Comparison of ENCODE assay signal across 8 cellular contexts in genomic region chr7:112940314-112940732, GRCh38.
DNase-seq lines count a peak whose midpoint lies in the region; ATAC-seq and TF ChIP-seq lines count a peak whose summit lies in the region.

No MANE protein-coding gene starts in this region.

- POLR2A ChIA-PET in HEK293T (lab: Yijun Ruan, JAX): interaction anchor here (0.6 to 1.1 kb wide), 5 partner anchors 8 to 180 kb away, joined by 3 to 5 read pairs (median 4); partner anchors contain the start of gene GPR85

- H2AK5ac ChIP-seq in neuronal stem cell (ENCODE audit: low read depth, low read length): no peak overlapping the region

- DNase-seq in HEK293T (ENCODE audit: extremely low spot score) (no peak), epithelial cell of prostate (ENCODE audit: low read depth, low spot score) (no peak), neuronal stem cell (ENCODE audit: low spot score) (no peak), RPMI8226 (no peak), NCI-H524 (lab: John Stamatoyannopoulos, UW) (no peak), NCI-H1417 treated with DMSO at 0.1 percent for 48 hours (lab: John Stamatoyannopoulos, UW) (no peak)

- peak overlapping the region; percentile 58 for H2AFZ ChIP-seq in OCI-LY1 (ENCODE audit: low read length)
- H2AFZ ChIP-seq in neuronal stem cell (ENCODE audit: low read length): peak overlapping the region; percentile 95

- no peaks in the 10 kb centered on the region; the same call in 1 of the 2 replicates for H3K9me2 ChIP-seq in OCI-LY1 (ENCODE audit: low read depth, low read length)

- H4K20me1 ChIP-seq in OCI-LY1 (ENCODE audit: insufficient read depth, low read length): no peaks in the 10 kb centered on the region

- H3K14ac ChIP-seq in neuronal stem cell (ENCODE audit: low read length): no peak overlapping the region

- H3K27me3 ChIP-seq in OCI-LY1 (ENCODE audit: insufficient read depth, low read length) (no peaks in the 10 kb centered on the region), neuronal stem cell (ENCODE audit: control insufficient read depth in 3 of 3, insufficient read depth in 3 of 3, low read depth in 1 of 3, low read length in 3 of 3) (no peaks in the 10 kb centered on the region)

- H3K4me2 ChIP-seq in OCI-LY1 (ENCODE audit: low read length) (peak overlapping the region; percentile 78), neuronal stem cell (ENCODE audit: insufficient read depth, low read length, poor library complexity, severe bottlenecking) (peak overlapping the region; percentile 53)

- H2BK120ac ChIP-seq in neuronal stem cell (ENCODE audit: low read depth, low read length): no peak overlapping the region

- WGBS in neuronal stem cell (ENCODE audit: extremely low coverage in 2 of 2, insufficient read length in 2 of 2, insufficient replicate concordance in 1 of 2), 2 donors: no CpG with 5 or more reads among the region's 8 CpGs

- no peaks in the 10 kb centered on the region for H3F3A ChIP-seq in OCI-LY1 (ENCODE audit: insufficient read depth, low read length)

- peak overlapping the region; percentile 75 for H3K4me3 ChIP-seq in OCI-LY1 (ENCODE audit: low read depth, low read length, poor library complexity, severe bottlenecking)
- peak overlapping the region; percentile 71 to 88 for H3K4me3 ChIP-seq in neuronal stem cell (ENCODE audit: low read length in 2 of 2)

- H3K79me2 ChIP-seq in OCI-LY1 (ENCODE audit: insufficient read depth, low read length): peaks cover 27% of the 10 kb centered on the region

- H3K4ac ChIP-seq in neuronal stem cell (ENCODE audit: low read length): no peak overlapping the region

- no peak overlapping the region for H3K23ac ChIP-seq in neuronal stem cell (ENCODE audit: low read depth, low read length, poor library complexity)

- H4K91ac ChIP-seq in neuronal stem cell (ENCODE audit: low read depth, low read length, poor library complexity): no peak overlapping the region

- TF ChIP-seq CTCF in OCI-LY1 (IDR thresholded peaks at IDR 0.05; ENCODE audit: low read length): no peak

- H3K36me3 ChIP-seq in OCI-LY1 (ENCODE audit: insufficient read depth, low read length) (no peaks in the 10 kb centered on the region), neuronal stem cell (replicated peaks in 1 of 2; ENCODE audit: control insufficient read depth in 2 of 2, insufficient read depth in 2 of 2, low read length in 2 of 2) (peaks cover 2 to 8% of the 10 kb centered on the region in 2 donors)

- H2BK15ac ChIP-seq in neuronal stem cell (ENCODE audit: low read length): no peak overlapping the region

- H2BK5ac ChIP-seq in neuronal stem cell (ENCODE audit: low read length): no peak overlapping the region

- peak; percentile 32 for ATAC-seq in GM18508 (IDR thresholded peaks at IDR 0.05; ENCODE audit: insufficient read depth, unreplicated experiment)

- H3K9ac ChIP-seq in OCI-LY1 (ENCODE audit: low read length): peak overlapping the region; percentile 68
- H3K9ac ChIP-seq in neuronal stem cell (ENCODE audit: low read depth, low read length, poor library complexity): peak overlapping the region; percentile 81

- H2BK12ac ChIP-seq in neuronal stem cell (ENCODE audit: low read length): no peak overlapping the region

- H3K9me3 ChIP-seq in OCI-LY1 (ENCODE audit: low read length) (no peaks in the 10 kb centered on the region), neuronal stem cell (replicated peaks in 1 of 2; ENCODE audit: control insufficient read depth in 2 of 2, insufficient read depth in 1 of 2, low read depth in 1 of 2, low read length in 2 of 2) (no peaks in the 10 kb centered on the region)

- H3K18ac ChIP-seq in neuronal stem cell (ENCODE audit: low read length): peak overlapping the region; percentile 58

- CTCF ChIA-PET in HEK293T (lab: Yijun Ruan, JAX): no interaction called here

- H3K4me1 ChIP-seq in OCI-LY1 (ENCODE audit: insufficient read depth, low read length, severe bottlenecking) (peaks cover 38% of the 10 kb centered on the region), neuronal stem cell (ENCODE audit: control insufficient read depth in 2 of 2, insufficient read depth in 1 of 2, low read depth in 1 of 2, low read length in 2 of 2) (peaks cover 2 to 8% of the 10 kb centered on the region in 2 donors)

- H3K27ac ChIP-seq in OCI-LY1 (ENCODE audit: low read depth, low read length, poor library complexity, severe bottlenecking): peak overlapping the region; percentile 75
- H3K27ac ChIP-seq in epithelial cell of prostate: peak overlapping the region; percentile 58
- H3K27ac ChIP-seq in neuronal stem cell (replicated peaks; ENCODE audit: low read length): peak overlapping the region; percentile 65

- H3K79me1 ChIP-seq in neuronal stem cell (ENCODE audit: low read depth, low read length): peaks cover 3% of the 10 kb centered on the region

- H4K8ac ChIP-seq in neuronal stem cell (ENCODE audit: low read depth, low read length): no peak overlapping the region

TF ChIP-seq in HEK293T, 16 proteins besides CTCF, POLR2A, EP300 and RAD21:
- TF ChIP-seq CTBP1 (IDR thresholded peaks at IDR 0.05; ENCODE audit: borderline replicate concordance) (no peak), L3MBTL2 (conservative IDR thresholded peaks at IDR 0.05) (peak; percentile 40; the same call in 1 of the 2 replicates)
